ENCODE assay signal across 11 cellular contexts in genomic region chr21:37159053-37159776, GRCh38.
DNase-seq lines count a peak whose midpoint lies in the region; ATAC-seq and TF ChIP-seq lines count a peak whose summit lies in the region.
"Had no signal": no experiment of that assay in that cellular context is flagged by ENCODE, and none has a peak within 500 bp of the region (broad histone marks: within the 10 kb centered on the region; RNA-seq: fewer than 3 reads in every experiment).

No MANE protein-coding gene starts in this region.

- no peak overlapping the region for H3K27ac ChIP-seq in aorta (ENCODE audit: low read depth in 1 of 2, low read length in 2 of 2)
- H3K27ac ChIP-seq: epithelial cell of prostate, VCaP had no signal

- no peaks in the 10 kb centered on the region for H3K27me3 ChIP-seq in aorta (ENCODE audit: control insufficient read depth in 1 of 2, insufficient read depth in 2 of 2, low read length in 1 of 2)

- H3K9me3 ChIP-seq in mucosa of descending colon (no peaks in the 10 kb centered on the region), aorta (ENCODE audit: control insufficient read depth, low read length) (no peaks in the 10 kb centered on the region)

- 72 to 77% methylated on average over 8 of the region's 8 CpGs for WGBS in aorta, 2 donors

- TF ChIP-seq CTCF in mucosa of descending colon (IDR thresholded peaks at IDR 0.05): no peak

- peak; percentile 32 for DNase-seq in DMS53 (lab: John Stamatoyannopoulos, UW)
- DNase-seq in mucosa of descending colon: no peak
- no peak for DNase-seq in COLO668 (lab: John Stamatoyannopoulos, UW; ENCODE audit: unreplicated experiment)
- no peak for DNase-seq in aorta
- DNase-seq in NCI-H2227 treated with DMSO at 0.1 percent for 48 hours (lab: John Stamatoyannopoulos, UW): no peak
- DNase-seq in NCI-H2029 treated with DMSO at 0.1 percent for 48 hours (lab: John Stamatoyannopoulos, UW): no peak
- DNase-seq: NCI-H2029 had no signal

- intact Hi-C loops in mucosa of descending colon (cut with DNase I, micrococcal nuclease): no loop called here
- intact Hi-C loops in aorta (cut with DNase I): no loop called here

- peak; percentile 92 for ATAC-seq in GM18868 (IDR thresholded peaks at IDR 0.05; ENCODE audit: unreplicated experiment)
- peak; percentile 52 for ATAC-seq in HG03558 (IDR thresholded peaks at IDR 0.05; ENCODE audit: extremely low read depth, unreplicated experiment)
- ATAC-seq in mucosa of descending colon: peak; percentile 87
- ATAC-seq in aorta (ENCODE audit: low FRiP score): no peak

- H3K4me1 ChIP-seq in mucosa of descending colon (ENCODE audit: low read depth) (peaks cover 5% of the 10 kb centered on the region), aorta (ENCODE audit: control insufficient read depth in 1 of 2, insufficient read depth in 2 of 2, low read length in 2 of 2) (no peaks in the 10 kb centered on the region)

- H3K36me3 ChIP-seq in mucosa of descending colon (ENCODE audit: low read depth) (no peaks in the 10 kb centered on the region), aorta (ENCODE audit: control insufficient read depth in 1 of 2, insufficient read depth in 2 of 2, low read length in 1 of 2) (peaks cover 0 to 7% of the 10 kb centered on the region in 2 donors)

- H3K4me3 ChIP-seq in mucosa of descending colon (no peak overlapping the region), aorta (ENCODE audit: low read length in 2 of 2) (no peak overlapping the region)
